8 cellular contexts compared by ENCODE assay signal in genomic region chr11:130159657-130160459, GRCh38. TPM values are rescaled to one million over a fixed set of nuclear protein-coding genes. Genes with fewer than 3 reads are reported as not detected.
A peak's percentile ranks its signal among the peaks of the same experiment; 100 is the strongest.
DNase-seq lines count a peak whose midpoint lies in the region; TF ChIP-seq lines count a peak whose summit lies in the region.

Gene ST14 (plus strand): TSS chr11:130159782. CDS start chr11:130159980, 198 bp downstream.

- peaks cover 28% of the 10 kb centered on the region for H3K4me1 ChIP-seq in Caco-2
- peaks cover 6 to 70% (median 46%) of the 10 kb centered on the region in 6 donors for H3K4me1 ChIP-seq in spleen
- H3K4me1 ChIP-seq in BE2C: no peaks in the 10 kb centered on the region

- H3K4me1 Mint-ChIP-seq in Caco-2 (ENCODE audit: low read depth, unreplicated experiment): peaks cover 37% of the 10 kb centered on the region

- CTCF ChIA-PET in Caco-2 (lab: Charles Lee): interaction anchor here (0.8 to 4.2 kb wide), 4 partner anchors 14 to 211 kb away, joined by 3 to 34 read pairs (median 11); no protein-coding TSS in a partner anchor

- H3K9me3 ChIP-seq in Caco-2: no peaks in the 10 kb centered on the region
- no peaks in the 10 kb centered on the region for H3K9me3 ChIP-seq in spleen
- H3K9me3 ChIP-seq in BE2C: no peaks in the 10 kb centered on the region

- DNase-seq in Caco-2: peak; percentile 88 to 92
- DNase-seq in HT-29 (ENCODE audit: low spot score): peak; percentile 87
- DNase-seq in spleen: peak; percentile 90
- DNase-seq in BE2C: no peak
- DNase-seq in NCI-H446 treated with DMSO at 0.1 percent for 48 hours (lab: John Stamatoyannopoulos, UW): no peak
- no peak for DNase-seq in OCI-M2 (lab: John Stamatoyannopoulos, UW; ENCODE audit: unreplicated experiment)

- H3K27me3 Mint-ChIP-seq in Caco-2 (ENCODE audit: insufficient read depth, unreplicated experiment): no peaks in the 10 kb centered on the region

- POLR2A ChIA-PET in Caco-2 (lab: Charles Lee): interaction anchor here (0.6 to 2.1 kb wide), 6 partner anchors 14 to 298 kb away, joined by 3 to 22 read pairs (median 8); no protein-coding TSS in a partner anchor

- H3K36me3 ChIP-seq in Caco-2 (ENCODE audit: control insufficient read depth, insufficient read depth, low read length) (peaks cover 6% of the 10 kb centered on the region; the same call in 1 of the 2 replicates), spleen (no peaks in the 10 kb centered on the region), BE2C (no peaks in the 10 kb centered on the region)

- BruUV-seq in Caco-2 (replicated peaks; lab: Mats Ljungman, UMichigan): no TSS peak

- H3K27me3 ChIP-seq in Caco-2 (replicated peaks; ENCODE audit: control insufficient read depth, insufficient read depth, low read length) (no peaks in the 10 kb centered on the region), spleen (replicated peaks in 1 of 7) (peaks cover 0 to 60% (median 19%) of the 10 kb centered on the region in 7 donors), BE2C (no peaks in the 10 kb centered on the region)

- peaks cover 77% of the 10 kb centered on the region for H3K36me3 Mint-ChIP-seq in Caco-2 (ENCODE audit: insufficient read depth, unreplicated experiment)

- H3K4me3 ChIP-seq in Caco-2 (ENCODE audit: low read depth, low read length) (peak within 1 kb of the TSS; percentile 52), iPS-11a (ENCODE audit: low read depth, low read length) (peak within 1 kb of the TSS; percentile 9), spleen (peak within 1 kb of the TSS; percentile 22 to 75 (median 48)), BE2C (ENCODE audit: low read depth, low read length) (no peak within 1 kb of the TSS)

- 1 to 3% (median 2%) methylated on average over 22 to 88 of the region's 88 CpGs for WGBS in spleen, 5 donors

- TF ChIP-seq CTCF in Caco-2 (IDR thresholded peaks at IDR 0.05; ENCODE audit: insufficient read depth in 1 of 2, low read depth in 1 of 2, low read length in 1 of 2, severe bottlenecking in 1 of 2, unreplicated experiment in 1 of 2) (peak in 1 of 2 experiments; percentile 22), VCaP (conservative IDR thresholded peaks at IDR 0.05) (no peak; the same call in 1 of the 2 replicates), spleen (IDR thresholded peaks at IDR 0.05 in 8 of 11, conservative IDR thresholded peaks at IDR 0.05 in 3 of 11) (no peak), BE2C (IDR thresholded peaks at IDR 0.05; ENCODE audit: low read depth, low read length) (no peak)

- peak within 1 kb of the TSS; percentile 72 for H3K4me3 Mint-ChIP-seq in Caco-2 (ENCODE audit: unreplicated experiment)

- no peak for TF ChIP-seq POLR2A in spleen (IDR thresholded peaks at IDR 0.05)

- peak within 1 kb of the TSS; percentile 74 for H3K27ac Mint-ChIP-seq in Caco-2 (ENCODE audit: unreplicated experiment)

- no peaks in the 10 kb centered on the region for H3K9me3 Mint-ChIP-seq in Caco-2 (ENCODE audit: unreplicated experiment)

- intact Hi-C loops in Caco-2 (cut with micrococcal nuclease; ENCODE audit: unreplicated experiment) (loop anchor here (1.0 kb wide), 2 partner anchors 14 to 21 kb away; no protein-coding TSS in a partner anchor), spleen (cut with DNase I; ENCODE audit: low total_unique reads) (no loop called here)

- H3K27ac ChIP-seq in VCaP (peak within 1 kb of the TSS; percentile 98), spleen (peak within 1 kb of the TSS in 4 of 8 donors; percentile 4 to 62 (median 42))

RNA-seq across cellular contexts. Expression of gene ST14, which starts in this region (rescaled TPM):
- 298 and 304 TPM in 2 replicates for total RNA-seq in Caco-2 (2022)
- 543 and 609 TPM in 2 replicates for total RNA-seq in HT-29 (2014; rRNA removed; shearing (Covaris generic))
- 10 to 100 TPM in 6 of 7 donors, 1 to 10 TPM in 1; 7.1 to 20.2 (median 12.5) TPM for total RNA-seq in spleen
- polyA plus RNA-seq in spleen: 10 to 100 TPM; 10.7 to 25.9 (median 12.5) TPM
- 0.28 TPM for polyA plus RNA-seq in BE2C (2012; ENCODE audit: insufficient read depth, insufficient read length, low read depth)

Comparison
In these comparisons a context has a peak if more than half of its experiments do, and no peak if none do; other contexts are left out.
1. RNA of gene ST14 (total RNA-seq): 543 to 609 TPM in HT-29 and 298 to 304 TPM in Caco-2; 7.1 to 20.2 TPM in spleen; every median in the first group is over 10 times any median in the second.
2. DNase-seq: peak in Caco-2 (2 of 2), HT-29 (single experiment) and spleen (single experiment); none in BE2C (single experiment), NCI-H446 treated with DMSO at 0.1 percent for 48 hours (single experiment) and OCI-M2 (single experiment).